Comparison of ENCODE assay signal across 14 cellular contexts in genomic region chr14:104863131-104863862, GRCh38. TPM values are rescaled to one million over a fixed set of nuclear protein-coding genes. Genes with fewer than 3 reads are reported as not detected.
DNase-seq lines count a peak whose midpoint lies in the region; ATAC-seq, FAIRE-seq and TF ChIP-seq lines count a peak whose summit lies in the region.
"Had no signal": no experiment of that assay in that cellular context is flagged by ENCODE, and none has a peak within 500 bp of the region (broad histone marks: within the 10 kb centered on the region; RNA-seq: fewer than 3 reads in every experiment).

No MANE protein-coding gene starts in this region.

- H3K36me3 ChIP-seq in PC-3 (ENCODE audit: low read depth, low read length): no peaks in the 10 kb centered on the region
- H3K36me3 ChIP-seq in naive thymus-derived CD4-positive, alpha-beta T cell (ENCODE audit: control insufficient read depth in 2 of 3, insufficient read depth in 3 of 3, low read length in 3 of 3): no peaks in the 10 kb centered on the region
- H3K36me3 ChIP-seq: gastrocnemius medialis, left lung, ovary, upper lobe of left lung had no signal

- CTCF ChIA-PET in A549 (lab: Yijun Ruan, JAX): interaction anchor here (0.7 to 2.3 kb wide), 4 partner anchors 14 to 113 kb away, joined by 3 to 6 read pairs (median 4); no protein-coding TSS in a partner anchor
- CTCF ChIA-PET in PC-3 (lab: Charles Lee): no interaction called here
- CTCF ChIA-PET in naive thymus-derived CD4-positive, alpha-beta T cell (lab: Charles Lee): interaction anchor here (1.0 kb wide), 1 partner anchor 183 kb away, joined by 3 read pairs; no protein-coding TSS in a partner anchor

- no peak for TF ChIP-seq CTCF in A549 (IDR thresholded peaks at IDR 0.05)
- no peak for TF ChIP-seq CTCF in PC-3 (conservative IDR thresholded peaks at IDR 0.05; ENCODE audit: low read depth, low read length)

- BruUV-seq in PC-3 (replicated peaks; lab: Mats Ljungman, UMichigan): no TSS peak

- H2AFZ ChIP-seq in PC-3 (ENCODE audit: low read length): no peak overlapping the region

- TF ChIP-seq RAD21 in A549 (conservative IDR thresholded peaks at IDR 0.05 in 1 of 2, IDR thresholded peaks at IDR 0.05 in 1 of 2): no peak

- H3K9me3 ChIP-seq in A549: peaks cover 3% of the 10 kb centered on the region; the same call in 1 of the 3 replicates
- no peaks in the 10 kb centered on the region for H3K9me3 ChIP-seq in PC-3 (ENCODE audit: low read length)
- H3K9me3 ChIP-seq in naive thymus-derived CD4-positive, alpha-beta T cell (ENCODE audit: control insufficient read depth in 2 of 3, low read length in 3 of 3): peaks cover 0 to 8% (median 0%) of the 10 kb centered on the region in 3 experiments
- H3K9me3 ChIP-seq: gastrocnemius medialis, left lung, ovary, upper lobe of left lung had no signal

- H3F3A ChIP-seq in PC-3 (ENCODE audit: low read length, unreplicated experiment): no peaks in the 10 kb centered on the region

- FAIRE-seq in A549 (lab: Jason Lieb, UNC): no peak

- H3K9me2 ChIP-seq in PC-3 (replicated peaks; ENCODE audit: low read length): no peaks in the 10 kb centered on the region; the same call in 1 of the 2 replicates

- H3K27ac Mint-ChIP-seq in naive thymus-derived CD4-positive, alpha-beta T cell: peak overlapping the region in 2 of 9 donors; percentile 20 to 63
- H3K27ac Mint-ChIP-seq: activated CD4-positive, alpha-beta T cell treated with anti-CD3 and anti-CD28 coated beads, Interleukin-2, amount 10 ng/mL, durations not matched to agents 7 days and 5 days had no signal

- no peaks in the 10 kb centered on the region for H3K36me3 Mint-ChIP-seq in naive thymus-derived CD4-positive, alpha-beta T cell

- intact Hi-C loops in PC-3 (cut with micrococcal nuclease): no loop called here
- intact Hi-C loops in naive thymus-derived CD4-positive, alpha-beta T cell (cut with micrococcal nuclease): no loop called here

- WGBS in A549 (ENCODE audit: missing lambda C conversion rate): 99% methylated on average over 12 of the region's 13 CpGs

- DNase-seq in A549 (ENCODE audit: low read depth in 1 of 2, low spot score in 1 of 2) (no peak), PC-3 (no peak), epithelial cell of prostate (ENCODE audit: low read depth, low spot score) (no peak), dedifferentiated amniotic fluid mesenchymal stem cell (ENCODE audit: extremely low spot score) (no peak), NCI-H1417 (lab: John Stamatoyannopoulos, UW) (no peak)
- DNase-seq in naive thymus-derived CD4-positive, alpha-beta T cell: no peak
- no peak for DNase-seq in stimulated activated CD4-positive, alpha-beta T cell treated with anti-CD3 and anti-CD28 coated beads, Interleukin-4, amount 100 ng/mL, for 4 hours
- DNase-seq: activated CD4-positive, alpha-beta T cell treated with anti-CD3 and anti-CD28 coated beads, Interleukin-2, amount 10 ng/mL, durations not matched to agents 7 days and 5 days; gastrocnemius medialis; stimulated activated CD8-positive, alpha-beta memory T cell treated with anti-CD3 and anti-CD28 coated beads, Interleukin-4, amount 100 ng/mL, for 48 hours had no signal

- H3K4me3 ChIP-seq in A549 (peak overlapping the region; percentile 90; the same call in 2 of the 3 replicates), PC-3 (ENCODE audit: low read length) (peak overlapping the region; percentile 83; the same call in 1 of the 2 replicates)
- H3K4me3 ChIP-seq in naive thymus-derived CD4-positive, alpha-beta T cell (ENCODE audit: low read length): no peak overlapping the region
- H3K4me3 ChIP-seq: ovary had no signal

- POLR2A ChIA-PET in A549 (lab: Yijun Ruan, JAX) (no interaction called here), PC-3 (lab: Charles Lee; ENCODE audit: unreplicated experiment) (no interaction called here)
- POLR2A ChIA-PET in naive thymus-derived CD4-positive, alpha-beta T cell (lab: Charles Lee): no interaction called here

- H3K27me3 Mint-ChIP-seq in naive thymus-derived CD4-positive, alpha-beta T cell: peaks cover 0 to 23% (median 7%) of the 10 kb centered on the region in 5 donors

- H3K27ac ChIP-seq in A549 (no peak overlapping the region), PC-3 (ENCODE audit: low read length) (no peak overlapping the region), epithelial cell of prostate (peak overlapping the region; percentile 98)
- no peak overlapping the region for H3K27ac ChIP-seq in naive thymus-derived CD4-positive, alpha-beta T cell (ENCODE audit: low read depth, low read length)
- H3K27ac ChIP-seq: gastrocnemius medialis, left lung, ovary had no signal

- no peak for TF ChIP-seq EP300 in A549 (IDR thresholded peaks at IDR 0.05)

- peak overlapping the region in 6 of 10 donors; percentile 13 to 71 (median 46) for H3K4me3 Mint-ChIP-seq in naive thymus-derived CD4-positive, alpha-beta T cell
- H3K4me3 Mint-ChIP-seq: activated CD4-positive, alpha-beta T cell treated with anti-CD3 and anti-CD28 coated beads, Interleukin-2, amount 10 ng/mL, durations not matched to agents 7 days and 5 days had no signal

- no peak overlapping the region for H3K9ac ChIP-seq in PC-3 (ENCODE audit: low read length)

- H3K9me3 Mint-ChIP-seq in naive thymus-derived CD4-positive, alpha-beta T cell: no peaks in the 10 kb centered on the region
- H3K9me3 Mint-ChIP-seq: activated CD4-positive, alpha-beta T cell treated with anti-CD3 and anti-CD28 coated beads, Interleukin-2, amount 10 ng/mL, durations not matched to agents 7 days and 5 days had no signal

- H4K20me1 ChIP-seq in PC-3 (ENCODE audit: low read length): peaks cover 23% of the 10 kb centered on the region; the same call in 1 of the 2 replicates

- ATAC-seq in A549 (no peak), PC-3 (no peak), GM21360 (IDR thresholded peaks at IDR 0.05; ENCODE audit: unreplicated experiment) (no peak)
- no peak for ATAC-seq in naive thymus-derived CD4-positive, alpha-beta T cell
- ATAC-seq: gastrocnemius medialis had no signal

- peak overlapping the region; percentile 95 for H3K4me2 ChIP-seq in A549
- peak overlapping the region; percentile 100 for H3K4me2 ChIP-seq in PC-3 (ENCODE audit: low read length)

- no peak for TF ChIP-seq POLR2A in A549 (IDR thresholded peaks at IDR 0.05; ENCODE audit: low read length)

- H3K79me2 ChIP-seq in PC-3 (ENCODE audit: low read length): peaks cover 48% of the 10 kb centered on the region

- no peaks in the 10 kb centered on the region for H3K27me3 ChIP-seq in PC-3 (ENCODE audit: low read length)
- no peaks in the 10 kb centered on the region for H3K27me3 ChIP-seq in naive thymus-derived CD4-positive, alpha-beta T cell (ENCODE audit: control insufficient read depth in 2 of 2, insufficient read depth in 2 of 2, low read length in 2 of 2)
- H3K27me3 ChIP-seq: ovary had no signal

- peaks cover 15% of the 10 kb centered on the region for H3K4me1 ChIP-seq in A549
- H3K4me1 ChIP-seq in PC-3 (ENCODE audit: insufficient read depth, low read length): peaks cover 21% of the 10 kb centered on the region
- no peaks in the 10 kb centered on the region for H3K4me1 ChIP-seq in naive thymus-derived CD4-positive, alpha-beta T cell (ENCODE audit: control insufficient read depth in 2 of 2, insufficient read depth in 2 of 2, low read length in 2 of 2)

- H3K4me1 Mint-ChIP-seq in naive thymus-derived CD4-positive, alpha-beta T cell: peaks cover 0 to 9% (median 4%) of the 10 kb centered on the region in 7 donors

TF ChIP-seq in A549, 52 proteins besides CTCF, POLR2A, EP300 and RAD21:
- TF ChIP-seq TFCP2L1 (CRISPR knock-in tag; IDR thresholded peaks at IDR 0.05) (no peak), FOSL2 (IDR thresholded peaks at IDR 0.05) (no peak), FOSL2 (CRISPR knock-in tag; IDR thresholded peaks at IDR 0.05) (no peak), HDAC2 (IDR thresholded peaks at IDR 0.05) (no peak)

RNA-seq across cellular contexts. Expression of gene CEP170B, which starts 1.8 kb away (rescaled TPM):
- polyA plus RNA-seq in A549 (2011; rRNA removed) (3.9 and 4.5 TPM in 2 replicates), A549 (2017; fragmentation: RNase III; extraction: RNeasy Plus Mini Kit Qiagen cat#74134 plus additional on column Dnase treatment) (13.1 to 14.3 TPM (median 13.5 TPM) in 3 replicates)
- 8.7 and 12.5 TPM in 2 replicates for polyA plus RNA-seq in A549 (2012; cell fraction: cytosol; rRNA removed)
- polyA plus RNA-seq in A549 (2012; cell fraction: nucleus; rRNA removed): 59.0 and 71.9 TPM in 2 replicates
- polyA minus RNA-seq in A549 (2011; rRNA and poly(A)+ RNA removed): 3.8 and 4.3 TPM in 2 replicates
- 33.2 and 53.4 TPM in 2 replicates for total RNA-seq in PC-3 (2014; rRNA removed)
- 1 to 10 TPM in 4 of 5 experiments, under 1 TPM in 1; 1.00 to 4.1 (median 2.5) TPM for total RNA-seq in naive thymus-derived CD4-positive, alpha-beta T cell
- polyA plus RNA-seq in naive thymus-derived CD4-positive, alpha-beta T cell: under 1 TPM; 0.05 TPM
